Comparison of ENCODE assay signal across 22 cellular contexts in genomic region chr3:94173667-94174434, GRCh38.
A peak's percentile ranks its signal among the peaks of the same experiment; 100 is the strongest.
DNase-seq lines count a peak whose midpoint lies in the region; TF ChIP-seq lines count a peak whose summit lies in the region.
"Had no signal": no experiment of that assay in that cellular context is flagged by ENCODE, and none has a peak within 500 bp of the region (broad histone marks: within the 10 kb centered on the region; RNA-seq: fewer than 3 reads in every experiment).

No MANE protein-coding gene starts in this region.

- 64 to 74% methylated on average over 2 of the region's 2 CpGs for WGBS in GM23248 (ENCODE audit: low coverage in 1 of 2, low lambda C conversion rate in 2 of 2, missing lambda C conversion rate in 2 of 2), 2 experiments

- no peaks in the 10 kb centered on the region for H3K4me1 ChIP-seq in GM23248 (ENCODE audit: insufficient read depth)
- H3K4me1 ChIP-seq: esophagus muscularis mucosa, parathyroid adenoma had no signal

- no peaks in the 10 kb centered on the region for H3K79me2 ChIP-seq in GM23248 (ENCODE audit: insufficient read depth)
- H3K79me2 ChIP-seq: parathyroid adenoma had no signal

- no peak overlapping the region for H3K4me2 ChIP-seq in GM23248 (ENCODE audit: unreplicated experiment)

- H3K4me3 ChIP-seq in GM23248, result no peak overlapping the region
- H3K4me3 ChIP-seq in brain microvascular endothelial cell (ENCODE audit: low read depth, low read length), result no peak overlapping the region
- H3K4me3 ChIP-seq: esophagus muscularis mucosa, thoracic aorta had no signal

- no peak overlapping the region for H2AFZ ChIP-seq in GM23248
- H2AFZ ChIP-seq: parathyroid adenoma had no signal

- no peak overlapping the region for H3K9ac ChIP-seq in GM23248
- H3K9ac ChIP-seq: parathyroid adenoma had no signal

- no peaks in the 10 kb centered on the region for H3F3A ChIP-seq in GM23248 (ENCODE audit: insufficient read depth)

- in situ Hi-C loops in GM23248 (cut with MboI), result no loop called here
- in situ Hi-C loops in brain microvascular endothelial cell (cut with HindIII; ENCODE audit: low pct_ligation_motif_present, low sequenced_read_pairs), result no loop called here

- no peaks in the 10 kb centered on the region for H3K9me2 ChIP-seq in GM23248 (ENCODE audit: insufficient read depth)

- H4K20me1 ChIP-seq in GM23248 (ENCODE audit: insufficient read depth), result no peaks in the 10 kb centered on the region

- H3K27ac ChIP-seq in GM23248, result no peak overlapping the region
- no peak overlapping the region for H3K27ac ChIP-seq in brain microvascular endothelial cell
- H3K27ac ChIP-seq: esophagus muscularis mucosa, parathyroid adenoma, thoracic aorta, WERI-Rb-1 had no signal

- DNase-seq in GM23248, result peak; percentile 1
- DNase-seq in NCI-H526 (lab: John Stamatoyannopoulos, UW), result peak; percentile 8 to 15
- DNase-seq in brain microvascular endothelial cell, result peak; percentile 55
- peak; percentile 18 for DNase-seq in myocyte (ENCODE audit: low read depth)
- no peak for DNase-seq in NCI-H2081 treated with DMSO at 0.1 percent for 48 hours (lab: John Stamatoyannopoulos, UW)
- no peak for DNase-seq in RKO (ENCODE audit: low spot score)
- DNase-seq in cerebellum (ENCODE audit: low spot score), result no peak
- DNase-seq: activated CD8-positive, alpha-beta memory T cell treated with anti-CD3 and anti-CD28 coated beads, Interleukin-2, amount 50 U/mL, for 4 hours; activated naive CD8-positive, alpha-beta T cell treated with anti-CD3 and anti-CD28 coated beads, Interleukin-2, amount 50 U/mL, for 24 hours; CD4-positive, alpha-beta T cell; cerebellar nuclear complex; effector CD4-positive, alpha-beta T cell; left cardiac atrium; NCI-H2107; NCI-H524 treated with DMSO at 0.1 percent for 48 hours; SHP77; stimulated activated CD4-positive, alpha-beta T cell treated with anti-CD3 and anti-CD28 coated beads, Interleukin-1b, Interleukin-23, amount 100 ng/mL, for 48 hours; T-helper 17 cell; WERI-Rb-1 had no signal

- H3K9me3 ChIP-seq in GM23248 (ENCODE audit: low read depth), result no peaks in the 10 kb centered on the region
- H3K9me3 ChIP-seq: esophagus muscularis mucosa, thoracic aorta had no signal

- no peaks in the 10 kb centered on the region for H3K36me3 ChIP-seq in GM23248 (ENCODE audit: low read depth)
- H3K36me3 ChIP-seq in brain microvascular endothelial cell (replicated peaks), result no peaks in the 10 kb centered on the region
- H3K36me3 ChIP-seq: esophagus muscularis mucosa, thoracic aorta, WERI-Rb-1 had no signal

- H3K27me3 ChIP-seq in GM23248 (replicated peaks; ENCODE audit: insufficient read depth), result no peaks in the 10 kb centered on the region
- H3K27me3 ChIP-seq in brain microvascular endothelial cell (replicated peaks), result no peaks in the 10 kb centered on the region
- H3K27me3 ChIP-seq: esophagus muscularis mucosa had no signal

- no peak for TF ChIP-seq CTCF in brain microvascular endothelial cell (IDR thresholded peaks at IDR 0.05; ENCODE audit: low read depth, low read length, missing control alignments)

Comparison
In these comparisons a context has a peak if more than half of its experiments do, and no peak if none do; other contexts are left out.
1. DNase-seq: peak in GM23248 (single experiment), NCI-H526 (2 of 2), brain microvascular endothelial cell (single experiment) and myocyte (single experiment); none in NCI-H2081 treated with DMSO at 0.1 percent for 48 hours (single experiment), RKO (single experiment) and cerebellum (single experiment).